ENCODE assay signal across 1 cellular context in the genomic region with DNA sequence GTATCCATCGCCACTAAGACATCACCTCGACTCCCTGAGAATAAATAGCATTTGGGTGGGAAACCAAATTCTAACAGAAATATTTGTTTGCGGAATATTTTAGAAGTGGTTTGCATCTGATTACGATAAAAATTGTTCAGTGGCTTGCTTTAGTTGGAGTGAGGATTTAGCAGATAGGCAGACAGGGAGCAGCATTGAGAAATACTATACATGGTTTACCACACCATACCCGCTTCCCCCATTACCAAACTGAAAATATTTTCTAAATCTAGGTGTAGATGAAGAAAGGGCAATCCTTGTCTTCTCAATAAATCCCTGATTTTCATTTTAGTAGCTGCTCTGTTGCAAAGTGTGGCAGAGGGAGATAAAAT.
TF ChIP-seq lines count a peak whose summit lies in the region.

No MANE protein-coding gene starts in this region.

TF ChIP-seq in SK-N-SH, 30 proteins besides CTCF, POLR2A, EP300 and RAD21 (continued from another document):
- TF ChIP-seq, protein P1, sequence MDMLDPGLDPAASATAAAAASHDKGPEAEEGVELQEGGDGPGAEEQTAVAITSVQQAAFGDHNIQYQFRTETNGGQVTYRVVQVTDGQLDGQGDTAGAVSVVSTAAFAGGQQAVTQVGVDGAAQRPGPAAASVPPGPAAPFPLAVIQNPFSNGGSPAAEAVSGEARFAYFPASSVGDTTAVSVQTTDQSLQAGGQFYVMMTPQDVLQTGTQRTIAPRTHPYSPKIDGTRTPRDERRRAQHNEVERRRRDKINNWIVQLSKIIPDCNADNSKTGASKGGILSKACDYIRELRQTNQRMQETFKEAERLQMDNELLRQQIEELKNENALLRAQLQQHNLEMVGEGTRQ (IDR thresholded peaks at IDR 0.05; ENCODE audit: borderline replicate concordance, low read depth, low read length): no peak
- TF ChIP-seq SMC3 (IDR thresholded peaks at IDR 0.05; ENCODE audit: low read depth, low read length): no peak
- TF ChIP-seq, protein P2, sequence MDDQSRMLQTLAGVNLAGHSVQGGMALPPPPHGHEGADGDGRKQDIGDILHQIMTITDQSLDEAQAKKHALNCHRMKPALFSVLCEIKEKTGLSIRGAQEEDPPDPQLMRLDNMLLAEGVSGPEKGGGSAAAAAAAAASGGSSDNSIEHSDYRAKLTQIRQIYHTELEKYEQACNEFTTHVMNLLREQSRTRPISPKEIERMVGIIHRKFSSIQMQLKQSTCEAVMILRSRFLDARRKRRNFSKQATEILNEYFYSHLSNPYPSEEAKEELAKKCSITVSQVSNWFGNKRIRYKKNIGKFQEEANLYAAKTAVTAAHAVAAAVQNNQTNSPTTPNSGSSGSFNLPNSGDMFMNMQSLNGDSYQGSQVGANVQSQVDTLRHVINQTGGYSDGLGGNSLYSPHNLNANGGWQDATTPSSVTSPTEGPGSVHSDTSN (IDR thresholded peaks at IDR 0.05): no peak
- TF ChIP-seq MEF2A (IDR thresholded peaks at IDR 0.05; ENCODE audit: borderline replicate concordance, low read depth): no peak
- TF ChIP-seq FOXJ3 (CRISPR knock-in tag; IDR thresholded peaks at IDR 0.05): no peak
- no peak for TF ChIP-seq TCF12 (IDR thresholded peaks at IDR 0.05)
- no peak for TF ChIP-seq NFIC (IDR thresholded peaks at IDR 0.05; ENCODE audit: borderline replicate concordance)
- no peak for TF ChIP-seq MXI1 (IDR thresholded peaks at IDR 0.05; ENCODE audit: low read depth, low read length)
- TF ChIP-seq, protein P3, sequence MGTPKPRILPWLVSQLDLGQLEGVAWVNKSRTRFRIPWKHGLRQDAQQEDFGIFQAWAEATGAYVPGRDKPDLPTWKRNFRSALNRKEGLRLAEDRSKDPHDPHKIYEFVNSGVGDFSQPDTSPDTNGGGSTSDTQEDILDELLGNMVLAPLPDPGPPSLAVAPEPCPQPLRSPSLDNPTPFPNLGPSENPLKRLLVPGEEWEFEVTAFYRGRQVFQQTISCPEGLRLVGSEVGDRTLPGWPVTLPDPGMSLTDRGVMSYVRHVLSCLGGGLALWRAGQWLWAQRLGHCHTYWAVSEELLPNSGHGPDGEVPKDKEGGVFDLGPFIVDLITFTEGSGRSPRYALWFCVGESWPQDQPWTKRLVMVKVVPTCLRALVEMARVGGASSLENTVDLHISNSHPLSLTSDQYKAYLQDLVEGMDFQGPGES (IDR thresholded peaks at IDR 0.05; ENCODE audit: low read depth, low read length): no peak
- TF ChIP-seq, protein P4, sequence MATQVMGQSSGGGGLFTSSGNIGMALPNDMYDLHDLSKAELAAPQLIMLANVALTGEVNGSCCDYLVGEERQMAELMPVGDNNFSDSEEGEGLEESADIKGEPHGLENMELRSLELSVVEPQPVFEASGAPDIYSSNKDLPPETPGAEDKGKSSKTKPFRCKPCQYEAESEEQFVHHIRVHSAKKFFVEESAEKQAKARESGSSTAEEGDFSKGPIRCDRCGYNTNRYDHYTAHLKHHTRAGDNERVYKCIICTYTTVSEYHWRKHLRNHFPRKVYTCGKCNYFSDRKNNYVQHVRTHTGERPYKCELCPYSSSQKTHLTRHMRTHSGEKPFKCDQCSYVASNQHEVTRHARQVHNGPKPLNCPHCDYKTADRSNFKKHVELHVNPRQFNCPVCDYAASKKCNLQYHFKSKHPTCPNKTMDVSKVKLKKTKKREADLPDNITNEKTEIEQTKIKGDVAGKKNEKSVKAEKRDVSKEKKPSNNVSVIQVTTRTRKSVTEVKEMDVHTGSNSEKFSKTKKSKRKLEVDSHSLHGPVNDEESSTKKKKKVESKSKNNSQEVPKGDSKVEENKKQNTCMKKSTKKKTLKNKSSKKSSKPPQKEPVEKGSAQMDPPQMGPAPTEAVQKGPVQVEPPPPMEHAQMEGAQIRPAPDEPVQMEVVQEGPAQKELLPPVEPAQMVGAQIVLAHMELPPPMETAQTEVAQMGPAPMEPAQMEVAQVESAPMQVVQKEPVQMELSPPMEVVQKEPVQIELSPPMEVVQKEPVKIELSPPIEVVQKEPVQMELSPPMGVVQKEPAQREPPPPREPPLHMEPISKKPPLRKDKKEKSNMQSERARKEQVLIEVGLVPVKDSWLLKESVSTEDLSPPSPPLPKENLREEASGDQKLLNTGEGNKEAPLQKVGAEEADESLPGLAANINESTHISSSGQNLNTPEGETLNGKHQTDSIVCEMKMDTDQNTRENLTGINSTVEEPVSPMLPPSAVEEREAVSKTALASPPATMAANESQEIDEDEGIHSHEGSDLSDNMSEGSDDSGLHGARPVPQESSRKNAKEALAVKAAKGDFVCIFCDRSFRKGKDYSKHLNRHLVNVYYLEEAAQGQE (IDR thresholded peaks at IDR 0.05; ENCODE audit: low read depth, low read length): no peak
- no peak for TF ChIP-seq NRF1 (IDR thresholded peaks at IDR 0.05; ENCODE audit: low read depth, low read length)
- TF ChIP-seq FOXM1 (IDR thresholded peaks at IDR 0.05; ENCODE audit: low read depth): no peak
- no peak for TF ChIP-seq RCOR1 (IDR thresholded peaks at IDR 0.05; ENCODE audit: low read length)
- no peak for TF ChIP-seq ELF1 (IDR thresholded peaks at IDR 0.05)
